21 cellular contexts compared by ENCODE assay signal in genomic region chr13:98233127-98233526, GRCh38. TPM values are rescaled to one million over a fixed set of nuclear protein-coding genes. Genes with fewer than 3 reads are reported as not detected.
A peak's percentile ranks its signal among the peaks of the same experiment; 100 is the strongest.
DNase-seq lines count a peak whose midpoint lies in the region; ATAC-seq and TF ChIP-seq lines count a peak whose summit lies in the region.
"Had no signal": no experiment of that assay in that cellular context is flagged by ENCODE, and none has a peak within 500 bp of the region (broad histone marks: within the 10 kb centered on the region; RNA-seq: fewer than 3 reads in every experiment).

No MANE protein-coding gene starts in this region.

- H3K27me3 Mint-ChIP-seq in HFFc6 (ENCODE audit: insufficient read depth) (0 out of 2 replicates have a peak, but pooled peaks cover 2% of the 10 kb centered on the region), nephron progenitor cell (ENCODE audit: low read depth, poor library complexity) (no peaks in the 10 kb centered on the region), type B pancreatic cell (no peaks in the 10 kb centered on the region)

- no peak overlapping the region for H3K4me3 Mint-ChIP-seq in HFFc6
- no peak overlapping the region for H3K4me3 Mint-ChIP-seq in nephron progenitor cell
- H3K4me3 Mint-ChIP-seq in type B pancreatic cell: no peak overlapping the region
- H3K4me3 Mint-ChIP-seq: CD4-positive, alpha-beta T cell had no signal

- H3K36me3 Mint-ChIP-seq in HFFc6 (ENCODE audit: low read depth) (peaks cover 11% of the 10 kb centered on the region), nephron progenitor cell (ENCODE audit: low read depth) (peaks cover 68% of the 10 kb centered on the region), type B pancreatic cell (peaks cover 35% of the 10 kb centered on the region)
- H3K36me3 Mint-ChIP-seq: IgD-negative memory B cell had no signal

- TF ChIP-seq CTCF in HFFc6 (IDR thresholded peaks at IDR 0.05) (no peak), nephron progenitor cell (IDR thresholded peaks at IDR 0.05) (no peak), type B pancreatic cell (conservative IDR thresholded peaks at IDR 0.05) (no peak)

- no peaks in the 10 kb centered on the region for H3K9me3 Mint-ChIP-seq in HFFc6
- H3K9me3 Mint-ChIP-seq in nephron progenitor cell: peaks cover 40% of the 10 kb centered on the region
- H3K9me3 Mint-ChIP-seq in type B pancreatic cell: peaks cover 5% of the 10 kb centered on the region
- H3K9me3 Mint-ChIP-seq: CD4-positive, alpha-beta T cell had no signal

- H3K4me1 Mint-ChIP-seq in HFFc6 (ENCODE audit: low read depth) (peaks cover 45% of the 10 kb centered on the region), nephron progenitor cell (peaks cover 52% of the 10 kb centered on the region), type B pancreatic cell (ENCODE audit: unreplicated experiment) (peaks cover 26% of the 10 kb centered on the region)

- H3K27ac Mint-ChIP-seq in HFFc6 (peak overlapping the region; percentile 45; the same call in 1 of the 2 replicates), nephron progenitor cell (peak overlapping the region; percentile 98), type B pancreatic cell (peak overlapping the region; percentile 18)
- H3K27ac Mint-ChIP-seq: CD4-positive, alpha-beta T cell; IgD-negative memory B cell had no signal

- DNase-seq in HFFc6 (no peak), kidney glomerular epithelial cell (lab: John Stamatoyannopoulos, UW) (peak; percentile 69), nephron progenitor cell (no peak), type B pancreatic cell (ENCODE audit: extremely low spot score, unreplicated experiment) (no peak), Right ventricle myocardium superior (no peak), cortex of kidney (lab: John Stamatoyannopoulos, UW) (no peak)
- DNase-seq: AML-193; CD4-positive, alpha-beta T cell; DND-41; GDM1; HCEC 1CT; NCI-H1417 treated with DMSO at 0.1 percent for 48 hours; NCI-H2029; NCI-H2171 treated with DMSO at 0.1 percent for 48 hours; NCI-H82; Peyer's patch; SHP77 had no signal

- ATAC-seq in GM18520 (IDR thresholded peaks at IDR 0.05; ENCODE audit: unreplicated experiment): no peak
- no peak for ATAC-seq in Right ventricle myocardium superior (ENCODE audit: poor library complexity)

- intact Hi-C loops in Right ventricle myocardium superior (cut with DNase I): no loop called here

RNA-seq across cellular contexts. Expression of gene RNF113B, which starts 56.1 kb away (rescaled TPM):
- total RNA-seq in HFFc6 (2021; fragmentation: NEBNext Ultra II Directional; extraction: Animal tissue kit (Norgen Biotek cat#: 25700)): not detected
- total RNA-seq in type B pancreatic cell (ENCODE audit: low replicate concordance): not detected in 2 replicates
- not detected for total RNA-seq in Right ventricle myocardium superior
- total RNA-seq: A673; CD4-positive, alpha-beta T cell; NCI-H460; Peyer's patch had no signal

Comparison
In these comparisons a context has a peak if more than half of its experiments do, and no peak if none do; other contexts are left out.
1. H3K27ac Mint-ChIP-seq: peak in every context shown above with its lines; median percentile 98 in nephron progenitor cell; 45 in HFFc6; 18 in type B pancreatic cell.